10 cellular contexts compared by ENCODE assay signal in the genomic region with DNA sequence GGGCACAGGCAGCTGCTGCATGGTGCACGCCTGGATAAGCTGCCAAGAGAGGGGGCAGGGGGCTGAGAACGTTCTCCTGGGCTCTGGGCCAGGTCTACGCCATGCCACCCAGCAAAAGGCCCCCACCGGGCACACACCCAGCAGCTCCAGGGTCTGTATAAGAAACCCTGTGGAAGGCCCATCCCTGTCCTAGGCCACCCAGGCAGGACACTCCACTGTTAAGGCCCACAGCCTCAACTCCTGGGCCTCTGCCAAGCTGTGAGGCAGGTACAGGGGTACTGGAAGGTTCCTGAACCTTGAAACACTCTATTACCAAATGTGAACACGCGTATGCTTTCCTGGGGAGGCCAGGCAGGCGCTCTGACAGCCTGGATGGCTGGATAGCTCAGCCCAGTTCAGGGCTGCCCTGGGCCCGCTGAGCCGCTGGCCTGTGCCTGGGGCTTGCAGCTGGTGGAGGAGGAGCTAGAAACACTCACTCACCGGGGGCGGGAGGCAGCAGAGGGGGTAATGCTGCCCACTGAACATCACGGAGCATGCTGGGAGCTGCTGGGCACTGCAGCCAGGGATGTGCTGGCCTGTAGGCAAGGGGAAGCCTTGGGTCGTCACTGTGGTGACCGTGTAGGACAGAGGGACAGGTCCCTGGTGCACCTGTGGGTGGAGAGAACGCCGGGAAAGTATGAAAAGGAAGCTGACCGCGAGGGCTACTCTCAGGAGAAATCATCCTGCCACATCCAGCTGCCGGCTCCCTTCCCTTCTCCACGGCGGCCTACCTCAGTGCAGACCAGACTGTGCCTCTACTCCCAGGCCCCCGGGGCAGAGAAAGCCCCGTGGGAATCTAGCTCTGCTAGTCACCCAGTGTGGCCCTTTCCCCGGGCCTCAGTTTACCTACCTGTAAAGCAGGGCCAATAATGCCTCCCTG. TPM values are rescaled to one million over a fixed set of nuclear protein-coding genes. Genes with fewer than 3 reads are reported as not detected.
DNase-seq lines count a peak whose midpoint lies in the region; ATAC-seq and TF ChIP-seq lines count a peak whose summit lies in the region.
"Had no signal": no experiment of that assay in that cellular context is flagged by ENCODE, and none has a peak within 500 bp of the region (broad histone marks: within the 10 kb centered on the region; RNA-seq: fewer than 3 reads in every experiment).

No MANE protein-coding gene starts in this region.

- no peak for TF ChIP-seq POLR2A in ovary (IDR thresholded peaks at IDR 0.05)

- no peak overlapping the region for H3K4me2 ChIP-seq in DND-41 (ENCODE audit: insufficient read depth, low read length)
- H3K4me2 ChIP-seq: PC-9 had no signal

- DNase-seq in DND-41 = peak; percentile 34
- DNase-seq in NCI-H2196 treated with DMSO at 0.1 percent for 48 hours (lab: John Stamatoyannopoulos, UW; ENCODE audit: unreplicated experiment) = peak; percentile 14
- peak in 3 of 5 donors; percentile 44 to 58 (median 52) for DNase-seq in ovary
- DNase-seq in GOT3 (lab: John Stamatoyannopoulos, UW) = no peak
- DNase-seq: PC-9 had no signal

- H3K9ac ChIP-seq in DND-41 (ENCODE audit: low read depth, low read length) = no peak overlapping the region

- intact Hi-C loops in ovary (cut with DNase I) = no loop called here

- H4K20me1 ChIP-seq in DND-41 (ENCODE audit: insufficient read depth, low read length) = peaks cover 62% of the 10 kb centered on the region

- no peak overlapping the region for H3K4me3 ChIP-seq in DND-41 (ENCODE audit: low read depth in 1 of 2, low read length in 2 of 2)
- H3K4me3 ChIP-seq in ovary = no peak overlapping the region
- H3K4me3 ChIP-seq: PC-9 had no signal

- H3K9me3 ChIP-seq in DND-41 (ENCODE audit: insufficient read depth, low read length, severe bottlenecking) (no peaks in the 10 kb centered on the region), ovary (no peaks in the 10 kb centered on the region)

- H3K79me2 ChIP-seq in DND-41 (ENCODE audit: insufficient read depth, low read length) = peaks cover 53% of the 10 kb centered on the region

- TF ChIP-seq EP300 in ovary (IDR thresholded peaks at IDR 0.05) = no peak

- 39 to 56% (median 52%) methylated on average over 24 of the region's 24 CpGs for WGBS in ovary, 3 donors

- H3K27me3 ChIP-seq in DND-41 (ENCODE audit: insufficient read depth, low read length, poor library complexity) = no peaks in the 10 kb centered on the region
- no peaks in the 10 kb centered on the region for H3K27me3 ChIP-seq in ovary

- TF ChIP-seq CTCF in DND-41 (IDR thresholded peaks at IDR 0.05; ENCODE audit: borderline replicate concordance, extremely low read depth, low read length, poor library complexity, severe bottlenecking) (no peak), ovary (IDR thresholded peaks at IDR 0.05) (no peak)

- H2AFZ ChIP-seq in DND-41 (ENCODE audit: low read depth, low read length) = no peak overlapping the region
- H2AFZ ChIP-seq: PC-9 had no signal

- H3K4me1 ChIP-seq in DND-41 (ENCODE audit: insufficient read depth, low read length) (peaks cover 43% of the 10 kb centered on the region), ovary (ENCODE audit: insufficient read depth) (peaks cover 16% of the 10 kb centered on the region)

- H3K27ac ChIP-seq in DND-41 (ENCODE audit: low read length) = peak overlapping the region; percentile 38; the same call in 1 of the 2 replicates
- H3K27ac ChIP-seq in cingulate gyrus (ENCODE audit: low read depth, low read length) = peak overlapping the region; percentile 79
- no peak overlapping the region for H3K27ac ChIP-seq in ovary
- H3K27ac ChIP-seq: PC-9 had no signal

- ATAC-seq in DND-41 (ENCODE audit: insufficient read depth, low read depth) = no peak
- no peak for ATAC-seq in HG02610 (IDR thresholded peaks at IDR 0.05; ENCODE audit: unreplicated experiment)
- no peak for ATAC-seq in GM21786 (IDR thresholded peaks at IDR 0.05; ENCODE audit: unreplicated experiment)
- no peak for ATAC-seq in HG02973 (IDR thresholded peaks at IDR 0.05; ENCODE audit: unreplicated experiment)

- H3K36me3 ChIP-seq in DND-41 (ENCODE audit: insufficient read depth, low read length) = peaks cover 75% of the 10 kb centered on the region
- H3K36me3 ChIP-seq in ovary = no peaks in the 10 kb centered on the region

RNA-seq across cellular contexts. Expression of a gene that starts 6.0 kb away (rescaled TPM):
- 10 to 100 TPM; 16.6 to 44.7 (median 30.8) TPM for total RNA-seq in ovary
- polyA plus RNA-seq in ovary = 10 to 100 TPM in 1 of 2 donors, 1 to 10 TPM in 1; 9.2 to 23.8 TPM

RNA-seq across cellular contexts. Expression of a gene that starts 17.9 kb away (rescaled TPM):
- 1 to 10 TPM in 1 of 7 donors, under 1 TPM in 1, not detected in 5; 0.20 to 2.0 TPM for total RNA-seq in ovary
- under 1 TPM in 1 of 2 donors, not detected in 1; 0.10 TPM for polyA plus RNA-seq in ovary
- total RNA-seq: endothelial cell of umbilical vein, PC-9 had no signal
- polyA plus RNA-seq: endothelial cell of umbilical vein had no signal

Comparison
In these comparisons a context has a peak if more than half of its experiments do, and no peak if none do; other contexts are left out.
1. H3K27ac ChIP-seq: peak in DND-41 (single experiment) and cingulate gyrus (single experiment); none in ovary (0 of 2).